In genomic region chr4:100109921-100110320, GRCh38 we compare ENCODE assay signal across 23 cellular contexts.
A peak's percentile ranks its signal among the peaks of the same experiment; 100 is the strongest.
DNase-seq lines count a peak whose midpoint lies in the region; ATAC-seq and TF ChIP-seq lines count a peak whose summit lies in the region.
"Had no signal": no experiment of that assay in that cellular context is flagged by ENCODE, and none has a peak within 500 bp of the region (broad histone marks: within the 10 kb centered on the region; RNA-seq: fewer than 3 reads in every experiment).

No MANE protein-coding gene starts in this region.

- no peaks in the 10 kb centered on the region for H3K9me3 ChIP-seq in BE2C
- peaks cover 0 to 11% (median 0%) of the 10 kb centered on the region in 11 experiments; a peak in 4 of 22 replicates for H3K9me3 ChIP-seq in BLaER1 treated with 17β-estradiol and CSF1 and Interleukin-3, amounts not matched to agents 10 nM and 100 nM (replicated peaks in 1 of 11)
- H3K9me3 ChIP-seq: A549, HAP-1 had no signal

- peaks cover 6% of the 10 kb centered on the region for H3K9me3 Mint-ChIP-seq in nephron progenitor cell
- H3K9me3 Mint-ChIP-seq: CD4-positive, alpha-beta T cell; CD8-positive, alpha-beta memory T cell; HFFc6 had no signal

- H3K36me3 Mint-ChIP-seq in nephron progenitor cell (ENCODE audit: low read depth) = no peaks in the 10 kb centered on the region
- H3K36me3 Mint-ChIP-seq: CD14-positive monocyte; CD8-positive, alpha-beta memory T cell had no signal

- no peak overlapping the region for H3K4me3 ChIP-seq in BE2C (ENCODE audit: low read depth, low read length)
- no peak overlapping the region for H3K4me3 ChIP-seq in BLaER1 treated with 17β-estradiol and CSF1 and Interleukin-3, amounts not matched to agents 10 nM and 100 nM
- H3K4me3 ChIP-seq: A549, GM12878, HAP-1 had no signal

- DNase-seq in BE2C (peak; percentile 68), SK-N-DZ (ENCODE audit: low spot score) (peak; percentile 52), nephron progenitor cell (no peak), NCI-H526 (lab: John Stamatoyannopoulos, UW) (no peak), NCI-H2227 (lab: John Stamatoyannopoulos, UW; ENCODE audit: unreplicated experiment) (no peak)
- DNase-seq in activated CD8-positive, alpha-beta memory T cell treated with anti-CD3 and anti-CD28 coated beads, Interleukin-2, amount 50 U/mL, for 4 hours = no peak
- DNase-seq: 8988T; ACHN; AML-193; CD4-positive, alpha-beta T cell; CD8-positive, alpha-beta memory T cell; DMS 273 treated with DMSO at 0.1 percent for 48 hours; DMS79; EL; GDM1; GOT3; HFFc6 had no signal

- TF ChIP-seq CTCF in BE2C (IDR thresholded peaks at IDR 0.05; ENCODE audit: low read depth, low read length) (no peak), nephron progenitor cell (IDR thresholded peaks at IDR 0.05) (no peak)

- no peaks in the 10 kb centered on the region for H3K36me3 ChIP-seq in BE2C
- no peaks in the 10 kb centered on the region for H3K36me3 ChIP-seq in BLaER1 treated with 17β-estradiol and CSF1 and Interleukin-3, amounts not matched to agents 10 nM and 100 nM
- H3K36me3 ChIP-seq: HAP-1 had no signal

- ATAC-seq in GM21423 (IDR thresholded peaks at IDR 0.05; ENCODE audit: unreplicated experiment) = no peak
- ATAC-seq: A549, GM12878 had no signal

- peaks cover 18% of the 10 kb centered on the region for H3K4me1 ChIP-seq in BE2C
- H3K4me1 ChIP-seq in BLaER1 treated with 17β-estradiol and CSF1 and Interleukin-3, amounts not matched to agents 10 nM and 100 nM = peaks cover 40 to 66% (median 57%) of the 10 kb centered on the region in 10 experiments
- H3K4me1 ChIP-seq: A549 had no signal

- peaks cover 4% of the 10 kb centered on the region for H3K27me3 Mint-ChIP-seq in nephron progenitor cell (ENCODE audit: low read depth, poor library complexity)
- H3K27me3 Mint-ChIP-seq: CD4-positive, alpha-beta T cell; CD8-positive, alpha-beta memory T cell had no signal

- peaks cover 15% of the 10 kb centered on the region for H3K4me1 Mint-ChIP-seq in nephron progenitor cell

- no peak overlapping the region; a peak in 1 of 22 replicates for H3K27ac ChIP-seq in BLaER1 treated with 17β-estradiol and CSF1 and Interleukin-3, amounts not matched to agents 10 nM and 100 nM
- H3K27ac ChIP-seq: A549 had no signal

- H3K27me3 ChIP-seq in BE2C = no peaks in the 10 kb centered on the region
- H3K27me3 ChIP-seq in BLaER1 treated with 17β-estradiol and CSF1 and Interleukin-3, amounts not matched to agents 10 nM and 100 nM = no peaks in the 10 kb centered on the region

- peak overlapping the region; percentile 14 for H3K27ac Mint-ChIP-seq in nephron progenitor cell
- H3K27ac Mint-ChIP-seq: CD14-positive monocyte; CD4-positive, alpha-beta T cell; CD8-positive, alpha-beta memory T cell; HFFc6 had no signal

- no peak overlapping the region for H3K9ac ChIP-seq in BLaER1 treated with 17β-estradiol and CSF1 and Interleukin-3, amounts not matched to agents 10 nM and 100 nM

- no peak overlapping the region for H3K4me3 Mint-ChIP-seq in nephron progenitor cell
- H3K4me3 Mint-ChIP-seq: CD14-positive monocyte; CD4-positive, alpha-beta T cell; CD8-positive, alpha-beta memory T cell; HFFc6 had no signal

- no peaks in the 10 kb centered on the region for H4K20me1 ChIP-seq in BLaER1 treated with 17β-estradiol and CSF1 and Interleukin-3, amounts not matched to agents 10 nM and 100 nM

- peak overlapping the region; percentile 18 to 90 (median 43); a peak in 19 of 22 replicates for H3K4me2 ChIP-seq in BLaER1 treated with 17β-estradiol and CSF1 and Interleukin-3, amounts not matched to agents 10 nM and 100 nM
- H3K4me2 ChIP-seq: A549 had no signal

Comparison
In these comparisons a context has a peak if more than half of its experiments do, and no peak if none do; other contexts are left out.
1. DNase-seq: peak in BE2C (single experiment) and SK-N-DZ (single experiment); none in nephron progenitor cell (single experiment), NCI-H526 (0 of 2), activated CD8-positive, alpha-beta memory T cell treated with anti-CD3 and anti-CD28 coated beads, Interleukin-2, amount 50 U/mL, for 4 hours (single experiment) and NCI-H2227 (single experiment).